ENCODE assay signal across 18 cellular contexts in genomic region chr16:85530370-85530739, GRCh38.
"Had no signal": no experiment of that assay in that cellular context is flagged by ENCODE, and none has a peak within 500 bp of the region (broad histone marks: within the 10 kb centered on the region; RNA-seq: fewer than 3 reads in every experiment).

No MANE protein-coding gene starts in this region.

- H3K9me3 ChIP-seq: tibial nerve, vagina had no signal

- H3K4me3 ChIP-seq: tibial nerve, vagina had no signal

- DNase-seq: activated CD4-positive, CD25-positive, alpha-beta regulatory T cell treated with anti-CD3 and anti-CD28 coated beads, Interleukin-2, amount 50 U/mL, for 72 hours; activated naive CD4-positive, alpha-beta T cell treated with anti-CD3 and anti-CD28 coated beads for 36 hours; activated naive CD8-positive, alpha-beta T cell treated with anti-CD3 and anti-CD28 coated beads, Interleukin-2, amount 50 U/mL, for 24 hours; activated T-cell treated with anti-CD3 and anti-CD28 coated beads, Interleukin-2, amount 50 U/mL, for 1 hour; aorta; dermis blood vessel endothelial cell; effector memory CD8-positive, alpha-beta T cell; foreskin melanocyte; hippocampal formation; right cardiac atrium; stimulated activated CD4-positive, alpha-beta T cell treated with anti-CD3 and anti-CD28 coated beads, Interleukin-4, amount 100 ng/mL, for 24 hours; stimulated activated naive CD4-positive, alpha-beta T cell; substantia nigra had no signal

- ATAC-seq: activated naive CD8-positive, alpha-beta T cell treated with anti-CD3 and anti-CD28 coated beads, Interleukin-2, amount 50 U/mL, for 24 hours; effector memory CD8-positive, alpha-beta T cell; natural killer cell treated with Interleukin-12 subunit alpha and Interleukin-12 subunit beta and Interleukin-15 and Interleukin-18, amount 100 ng/mL, for 72 hours had no signal

- H3K27me3 ChIP-seq: tibial nerve, vagina had no signal

- FAIRE-seq: keratinocyte, small intestine had no signal

- H3K36me3 ChIP-seq: tibial nerve, vagina had no signal

- H3K27ac ChIP-seq: tibial nerve, vagina had no signal
